In the genomic region with DNA sequence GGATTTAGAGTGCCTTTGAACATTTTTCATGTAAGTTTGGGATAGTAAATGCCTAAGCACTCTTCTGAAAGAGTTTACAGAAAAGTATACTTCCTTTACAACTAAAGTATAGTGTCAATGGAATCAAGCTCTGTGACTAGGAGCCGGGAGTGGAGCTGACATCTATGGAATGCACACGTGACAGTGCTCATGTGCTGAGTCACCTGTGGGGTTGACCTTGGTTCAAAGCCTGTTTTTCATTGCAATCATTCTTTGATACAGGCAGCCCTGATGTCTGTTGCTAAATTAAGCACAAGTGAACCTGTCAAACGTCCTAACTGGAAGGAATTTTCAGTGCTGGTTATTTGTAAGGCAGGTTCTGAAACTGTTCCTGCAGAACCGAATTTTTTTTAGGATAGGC, we compare ENCODE assay signal across 10 cellular contexts.
DNase-seq lines count a peak whose midpoint lies in the region; ATAC-seq and TF ChIP-seq lines count a peak whose summit lies in the region.
"Had no signal": no experiment of that assay in that cellular context is flagged by ENCODE, and none has a peak within 500 bp of the region (broad histone marks: within the 10 kb centered on the region; RNA-seq: fewer than 3 reads in every experiment).

No MANE protein-coding gene starts in this region.

- H3K4me1 Mint-ChIP-seq in GM23338 (peaks cover 18% of the 10 kb centered on the region), chondrocyte (ENCODE audit: low read depth) (peaks cover 22% of the 10 kb centered on the region)

- H3K4me3 ChIP-seq in GM23338: no peak overlapping the region
- no peak overlapping the region for H3K4me3 ChIP-seq in retinal pigment epithelial cell (ENCODE audit: low read length)

- H3K27ac ChIP-seq in GM23338 (ENCODE audit: low read depth): no peak overlapping the region

- intact Hi-C loops in left cardiac atrium (cut with DNase I): no loop called here

- DNase-seq in GM23338 (ENCODE audit: low spot score): peak; percentile 23
- DNase-seq in amniotic epithelial cell (ENCODE audit: low read depth): peak; percentile 84
- DNase-seq in left cardiac atrium: no peak
- DNase-seq in retinal pigment epithelial cell (ENCODE audit: low read depth): peak; percentile 73
- no peak for DNase-seq in chondrocyte (ENCODE audit: low spot score)
- DNase-seq in NCI-H748 treated with DMSO at 0.1 percent for 48 hours (lab: John Stamatoyannopoulos, UW): no peak
- DNase-seq in NCI-H1092 treated with DMSO at 0.1 percent for 48 hours (lab: John Stamatoyannopoulos, UW): no peak
- DNase-seq: activated naive CD8-positive, alpha-beta T cell treated with anti-CD3 and anti-CD28 coated beads, Interleukin-2, amount 50 U/mL, for 24 hours; T-helper 9 cell had no signal

- H3K4me2 ChIP-seq in GM23338: peak overlapping the region; percentile 25; the same call in 1 of the 2 replicates

- no peaks in the 10 kb centered on the region; the same call in none of the 2 replicates for H3K9me2 ChIP-seq in GM23338 (ENCODE audit: insufficient read depth)

- H3K36me3 Mint-ChIP-seq in GM23338 (ENCODE audit: low read depth) (peaks cover 23% of the 10 kb centered on the region), chondrocyte (ENCODE audit: low read depth) (peaks cover 6% of the 10 kb centered on the region)

- ATAC-seq in GM23338 (no peak), left cardiac atrium (peak; percentile 85 to 95), GM18502 (IDR thresholded peaks at IDR 0.05; ENCODE audit: poor library complexity, unreplicated experiment) (no peak)
- ATAC-seq: activated naive CD8-positive, alpha-beta T cell treated with anti-CD3 and anti-CD28 coated beads, Interleukin-2, amount 50 U/mL, for 24 hours had no signal

- TF ChIP-seq CTCF in GM23338 (conservative IDR thresholded peaks at IDR 0.05; ENCODE audit: low read depth in 2 of 2): no peak
- no peak for TF ChIP-seq CTCF in retinal pigment epithelial cell (conservative IDR thresholded peaks at IDR 0.05; ENCODE audit: low read depth, low read length)
- TF ChIP-seq CTCF in chondrocyte (IDR thresholded peaks at IDR 0.05): no peak

- no peaks in the 10 kb centered on the region for H3K27me3 ChIP-seq in GM23338 (ENCODE audit: insufficient read depth)

- peaks cover 35% of the 10 kb centered on the region for H3K4me1 ChIP-seq in GM23338 (ENCODE audit: insufficient read depth)

- H2AFZ ChIP-seq in GM23338: no peak overlapping the region

- H3F3A ChIP-seq in GM23338 (replicated peaks; ENCODE audit: low read depth): no peaks in the 10 kb centered on the region

- no peaks in the 10 kb centered on the region for H4K20me1 ChIP-seq in GM23338 (replicated peaks; ENCODE audit: insufficient read depth)

- H3K4me3 Mint-ChIP-seq in GM23338: no peak overlapping the region
- no peak overlapping the region for H3K4me3 Mint-ChIP-seq in chondrocyte (ENCODE audit: unreplicated experiment)
- H3K4me3 Mint-ChIP-seq: activated naive CD8-positive, alpha-beta T cell treated with anti-CD3 and anti-CD28 coated beads, Interleukin-2, amount 50 U/mL, for 24 hours had no signal

- H3K27ac Mint-ChIP-seq in GM23338 (no peak overlapping the region), chondrocyte (ENCODE audit: unreplicated experiment) (no peak overlapping the region)
- H3K27ac Mint-ChIP-seq: activated naive CD8-positive, alpha-beta T cell treated with anti-CD3 and anti-CD28 coated beads, Interleukin-2, amount 50 U/mL, for 24 hours had no signal

- H3K79me2 ChIP-seq in GM23338 (replicated peaks; ENCODE audit: insufficient read depth): no peaks in the 10 kb centered on the region

- H3K27me3 Mint-ChIP-seq in GM23338 (ENCODE audit: insufficient read depth, low read depth, poor library complexity): peaks cover 2% of the 10 kb centered on the region
- H3K27me3 Mint-ChIP-seq in chondrocyte (ENCODE audit: low read depth): no peaks in the 10 kb centered on the region

- H3K9me3 Mint-ChIP-seq in GM23338 (peaks cover 37% of the 10 kb centered on the region), chondrocyte (ENCODE audit: low read depth) (peaks cover 21% of the 10 kb centered on the region)

- no peaks in the 10 kb centered on the region; the same call in 1 of the 2 replicates for H3K36me3 ChIP-seq in GM23338 (ENCODE audit: insufficient read depth)

TF ChIP-seq in GM23338, 12 proteins besides CTCF, POLR2A, EP300 and RAD21:
- TF ChIP-seq NANOG (IDR thresholded peaks at IDR 0.05; ENCODE audit: borderline replicate concordance) (no peak), POLR2AphosphoS5 (IDR thresholded peaks at IDR 0.05; ENCODE audit: low read depth) (no peak), REST (IDR thresholded peaks at IDR 0.05; ENCODE audit: unreplicated experiment) (no peak), EZH2phosphoT487 (IDR thresholded peaks at IDR 0.05; ENCODE audit: unreplicated experiment) (no peak), CREB1 (CRISPR knock-in tag; IDR thresholded peaks at IDR 0.05; ENCODE audit: low read depth) (no peak), JUNB (IDR thresholded peaks at IDR 0.05; ENCODE audit: unreplicated experiment) (no peak), ZNF331 (CRISPR knock-in tag; IDR thresholded peaks at IDR 0.05; ENCODE audit: low read depth) (no peak), ZNF114 (CRISPR knock-in tag; IDR thresholded peaks at IDR 0.05) (no peak), STAT1 (IDR thresholded peaks at IDR 0.05; ENCODE audit: unreplicated experiment) (no peak), EZH2 (IDR thresholded peaks at IDR 0.05; ENCODE audit: low read depth, unreplicated experiment) (no peak)
- TF ChIP-seq, protein P1, sequence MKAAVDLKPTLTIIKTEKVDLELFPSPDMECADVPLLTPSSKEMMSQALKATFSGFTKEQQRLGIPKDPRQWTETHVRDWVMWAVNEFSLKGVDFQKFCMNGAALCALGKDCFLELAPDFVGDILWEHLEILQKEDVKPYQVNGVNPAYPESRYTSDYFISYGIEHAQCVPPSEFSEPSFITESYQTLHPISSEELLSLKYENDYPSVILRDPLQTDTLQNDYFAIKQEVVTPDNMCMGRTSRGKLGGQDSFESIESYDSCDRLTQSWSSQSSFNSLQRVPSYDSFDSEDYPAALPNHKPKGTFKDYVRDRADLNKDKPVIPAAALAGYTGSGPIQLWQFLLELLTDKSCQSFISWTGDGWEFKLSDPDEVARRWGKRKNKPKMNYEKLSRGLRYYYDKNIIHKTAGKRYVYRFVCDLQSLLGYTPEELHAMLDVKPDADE (IDR thresholded peaks at IDR 0.05): no peak

Comparison
In these comparisons a context has a peak if more than half of its experiments do, and no peak if none do; other contexts are left out.
1. ATAC-seq: peak in left cardiac atrium (2 of 2); none in GM23338 (single experiment) and GM18502 (single experiment).
2. DNase-seq: peak in GM23338 (single experiment), amniotic epithelial cell (single experiment) and retinal pigment epithelial cell (single experiment); none in left cardiac atrium (single experiment), chondrocyte (single experiment), NCI-H748 treated with DMSO at 0.1 percent for 48 hours (single experiment) and NCI-H1092 treated with DMSO at 0.1 percent for 48 hours (single experiment).